In the genomic region with DNA sequence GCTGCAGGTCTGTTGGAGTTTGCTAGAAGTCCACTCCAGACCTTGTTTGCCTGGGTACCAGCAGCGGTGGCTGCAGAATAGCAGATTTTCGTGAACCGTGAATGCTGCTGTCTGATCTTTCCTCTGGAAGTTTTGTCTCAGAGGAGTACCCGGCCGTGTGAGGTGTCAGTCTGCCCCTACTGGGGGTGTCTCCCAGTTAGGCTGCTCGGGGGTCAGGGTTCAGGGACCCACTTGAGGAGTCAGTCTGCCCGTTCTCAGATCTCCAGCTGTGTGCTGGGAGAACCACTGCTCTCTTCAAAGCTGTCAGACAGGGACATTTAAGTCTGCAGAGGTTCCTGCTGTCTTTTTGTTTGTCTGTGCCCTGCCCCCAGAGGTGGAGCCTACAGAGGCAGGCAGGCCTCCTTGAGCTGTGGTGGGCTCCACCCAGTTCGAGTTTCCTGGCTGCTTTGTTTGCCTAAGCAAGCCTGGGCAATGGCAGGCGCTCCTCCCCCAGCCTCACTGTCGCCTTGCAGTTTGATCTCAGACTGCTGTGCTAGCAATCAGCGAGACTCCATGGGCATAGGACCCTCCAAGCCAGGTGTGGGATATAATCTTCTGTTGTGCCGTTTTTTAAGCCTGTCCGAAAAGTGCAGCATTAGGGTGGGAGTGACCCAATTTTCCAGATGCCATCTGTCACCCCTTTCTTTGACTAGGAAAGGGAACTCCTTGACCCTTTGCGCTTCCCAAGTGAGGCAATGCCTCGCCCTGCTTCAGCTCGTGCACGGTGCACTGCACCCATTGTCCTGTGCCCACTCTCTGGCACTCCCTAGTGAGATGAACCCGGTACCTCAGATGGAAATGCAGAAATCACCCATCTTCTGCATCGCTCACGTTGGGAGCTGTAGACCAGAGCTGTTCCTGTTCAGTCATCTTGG, we compare ENCODE assay signal across 7 cellular contexts. TPM values are rescaled to one million over a fixed set of nuclear protein-coding genes. Genes with fewer than 3 reads are reported as not detected.
DNase-seq lines count a peak whose midpoint lies in the region; ATAC-seq and TF ChIP-seq lines count a peak whose summit lies in the region.
"Not testable (repeated sequence)": the region's sequence is repeated elsewhere in the genome, so short reads cannot be mapped to it uniquely, and the experiment has no call there.

No MANE protein-coding gene starts in this region.

- peak overlapping the region; percentile 69 for H3K27ac Mint-ChIP-seq in T-helper 1 cell treated with Interleukin-12 subunit alpha and Interleukin-12 subunit beta and Interleukin-4 antibody, amounts not matched to agents 30 μg/mL and 1 μg/mL, for 36 hours
- H3K27ac Mint-ChIP-seq in activated CD8-positive, alpha-beta memory T cell treated with anti-CD3 and anti-CD28 coated beads, Interleukin-2, amount 10 ng/mL, durations not matched to agents 7 days and 5 days, result peak overlapping the region; percentile 88
- peak overlapping the region; percentile 29 for H3K27ac Mint-ChIP-seq in activated naive CD8-positive, alpha-beta T cell treated with anti-CD3 and anti-CD28 coated beads, Interleukin-2, amount 50 U/mL, for 24 hours
- peak overlapping the region; percentile 37 for H3K27ac Mint-ChIP-seq in progenitor cell of endocrine pancreas

- 75 to 80% methylated on average over 20 of the region's 20 CpGs for WGBS in heart right ventricle, 2 donors

- TF ChIP-seq CTCF in heart right ventricle (IDR thresholded peaks at IDR 0.05); progenitor cell of endocrine pancreas (IDR thresholded peaks at IDR 0.05; ENCODE audit: unreplicated experiment): not testable (repeated sequence)

- not testable (repeated sequence) for H3K27me3 Mint-ChIP-seq in T-helper 1 cell treated with Interleukin-12 subunit alpha and Interleukin-12 subunit beta and Interleukin-4 antibody, amounts not matched to agents 30 μg/mL and 1 μg/mL, for 36 hours (ENCODE audit: low read depth); activated CD8-positive, alpha-beta memory T cell treated with anti-CD3 and anti-CD28 coated beads, Interleukin-2, amount 10 ng/mL, durations not matched to agents 7 days and 5 days; activated naive CD8-positive, alpha-beta T cell treated with anti-CD3 and anti-CD28 coated beads, Interleukin-2, amount 50 U/mL, for 24 hours; progenitor cell of endocrine pancreas

- H3K4me1 Mint-ChIP-seq in T-helper 1 cell treated with Interleukin-12 subunit alpha and Interleukin-12 subunit beta and Interleukin-4 antibody, amounts not matched to agents 30 μg/mL and 1 μg/mL, for 36 hours (ENCODE audit: low read depth), result peaks cover 25% of the 10 kb centered on the region
- peaks cover 14% of the 10 kb centered on the region for H3K4me1 Mint-ChIP-seq in activated CD8-positive, alpha-beta memory T cell treated with anti-CD3 and anti-CD28 coated beads, Interleukin-2, amount 10 ng/mL, durations not matched to agents 7 days and 5 days
- peaks cover 19% of the 10 kb centered on the region for H3K4me1 Mint-ChIP-seq in activated naive CD8-positive, alpha-beta T cell treated with anti-CD3 and anti-CD28 coated beads, Interleukin-2, amount 50 U/mL, for 24 hours
- not testable (repeated sequence) for H3K4me1 Mint-ChIP-seq in progenitor cell of endocrine pancreas (ENCODE audit: low read depth)

- intact Hi-C loops in heart right ventricle (cut with DNase I), result not testable (repeated sequence)

- H3K27me3 ChIP-seq in heart right ventricle, result not testable (repeated sequence)

- peaks cover 0 to 10% (median 0%) of the 10 kb centered on the region in 9 donors for H3K4me1 ChIP-seq in heart right ventricle

- H3K36me3 Mint-ChIP-seq in T-helper 1 cell treated with Interleukin-12 subunit alpha and Interleukin-12 subunit beta and Interleukin-4 antibody, amounts not matched to agents 30 μg/mL and 1 μg/mL, for 36 hours (ENCODE audit: low read depth), result peaks cover 22% of the 10 kb centered on the region
- peaks cover 17% of the 10 kb centered on the region for H3K36me3 Mint-ChIP-seq in activated CD8-positive, alpha-beta memory T cell treated with anti-CD3 and anti-CD28 coated beads, Interleukin-2, amount 10 ng/mL, durations not matched to agents 7 days and 5 days
- H3K36me3 Mint-ChIP-seq in activated naive CD8-positive, alpha-beta T cell treated with anti-CD3 and anti-CD28 coated beads, Interleukin-2, amount 50 U/mL, for 24 hours (ENCODE audit: low read depth), result peaks cover 13% of the 10 kb centered on the region
- not testable (repeated sequence) for H3K36me3 Mint-ChIP-seq in progenitor cell of endocrine pancreas (ENCODE audit: insufficient read depth)

- H3K9me3 ChIP-seq in heart right ventricle, result peaks cover 0 to 47% (median 14%) of the 10 kb centered on the region in 11 donors

- not testable (repeated sequence) for H3K36me3 ChIP-seq in heart right ventricle

- not testable (repeated sequence) for ATAC-seq in activated CD8-positive, alpha-beta memory T cell treated with anti-CD3 and anti-CD28 coated beads, Interleukin-2, amount 10 ng/mL, durations not matched to agents 7 days and 5 days; activated naive CD8-positive, alpha-beta T cell treated with anti-CD3 and anti-CD28 coated beads, Interleukin-2, amount 50 U/mL, for 24 hours; heart right ventricle

- CTCF ChIA-PET in activated CD8-positive, alpha-beta memory T cell treated with anti-CD3 and anti-CD28 coated beads, Interleukin-2, amount 10 ng/mL, durations not matched to agents 7 days and 5 days (lab: Charles Lee), result not testable (repeated sequence)

- peak overlapping the region; percentile 40 for H3K4me3 Mint-ChIP-seq in T-helper 1 cell treated with Interleukin-12 subunit alpha and Interleukin-12 subunit beta and Interleukin-4 antibody, amounts not matched to agents 30 μg/mL and 1 μg/mL, for 36 hours
- not testable (repeated sequence) for H3K4me3 Mint-ChIP-seq in activated CD8-positive, alpha-beta memory T cell treated with anti-CD3 and anti-CD28 coated beads, Interleukin-2, amount 10 ng/mL, durations not matched to agents 7 days and 5 days; progenitor cell of endocrine pancreas (ENCODE audit: low read depth)
- H3K4me3 Mint-ChIP-seq in activated naive CD8-positive, alpha-beta T cell treated with anti-CD3 and anti-CD28 coated beads, Interleukin-2, amount 50 U/mL, for 24 hours, result peak overlapping the region; percentile 15

- H3K9me3 Mint-ChIP-seq in T-helper 1 cell treated with Interleukin-12 subunit alpha and Interleukin-12 subunit beta and Interleukin-4 antibody, amounts not matched to agents 30 μg/mL and 1 μg/mL, for 36 hours, result peaks cover 41% of the 10 kb centered on the region
- H3K9me3 Mint-ChIP-seq in activated CD8-positive, alpha-beta memory T cell treated with anti-CD3 and anti-CD28 coated beads, Interleukin-2, amount 10 ng/mL, durations not matched to agents 7 days and 5 days (ENCODE audit: low read depth), result not testable (repeated sequence)
- H3K9me3 Mint-ChIP-seq in activated naive CD8-positive, alpha-beta T cell treated with anti-CD3 and anti-CD28 coated beads, Interleukin-2, amount 50 U/mL, for 24 hours, result peaks cover 40% of the 10 kb centered on the region
- peaks cover 43% of the 10 kb centered on the region for H3K9me3 Mint-ChIP-seq in progenitor cell of endocrine pancreas (ENCODE audit: low read depth)

- peak; percentile 42 for DNase-seq in ELF-1 (ENCODE audit: low read depth, low spot score)
- peak; percentile 80 for DNase-seq in NCI-H2171 treated with DMSO at 0.1 percent for 48 hours (lab: John Stamatoyannopoulos, UW)
- DNase-seq in activated CD8-positive, alpha-beta memory T cell treated with anti-CD3 and anti-CD28 coated beads, Interleukin-2, amount 10 ng/mL, durations not matched to agents 7 days and 5 days, result peak; percentile 64
- not testable (repeated sequence) for DNase-seq in activated naive CD8-positive, alpha-beta T cell treated with anti-CD3 and anti-CD28 coated beads, Interleukin-2, amount 50 U/mL, for 24 hours; progenitor cell of endocrine pancreas (ENCODE audit: low spot score, unreplicated experiment)
- peak; percentile 16 to 20 for DNase-seq in heart right ventricle

- peak overlapping the region in 1 of 10 donors; percentile 32 for H3K27ac ChIP-seq in heart right ventricle

- peak overlapping the region in 1 of 10 donors; percentile 29 for H3K4me3 ChIP-seq in heart right ventricle

RNA-seq across cellular contexts. Expression of gene ZNF337, which starts 22.5 kb away (rescaled TPM):
- total RNA-seq in activated CD8-positive, alpha-beta memory T cell treated with anti-CD3 and anti-CD28 coated beads, Interleukin-2, amount 10 ng/mL, durations not matched to agents 7 days and 5 days, result 10 to 100 TPM; 15.2 to 20.2 TPM
- total RNA-seq in heart right ventricle (1 to 10 TPM; 5.9 to 8.6 (median 7.4) TPM), progenitor cell of endocrine pancreas (22.0 and 22.4 TPM in 2 replicates)
- 10 to 100 TPM in 1 of 2 donors, 1 to 10 TPM in 1; 5.4 to 17.1 TPM for polyA plus RNA-seq in heart right ventricle

Comparison
In these comparisons a context has a peak if more than half of its experiments do, and no peak if none do; other contexts are left out.
1. H3K27ac Mint-ChIP-seq: peak in every context shown above with its lines; median percentile 88 in activated CD8-positive, alpha-beta memory T cell treated with anti-CD3 and anti-CD28 coated beads, Interleukin-2, amount 10 ng/mL, durations not matched to agents 7 days and 5 days; 69 in T-helper 1 cell treated with Interleukin-12 subunit alpha and Interleukin-12 subunit beta and Interleukin-4 antibody, amounts not matched to agents 30 μg/mL and 1 μg/mL, for 36 hours; 37 in progenitor cell of endocrine pancreas; 29 in activated naive CD8-positive, alpha-beta T cell treated with anti-CD3 and anti-CD28 coated beads, Interleukin-2, amount 50 U/mL, for 24 hours.